19 cellular contexts compared by ENCODE assay signal in genomic region chr5:2223303-2223702, GRCh38.
"Had no signal": no experiment of that assay in that cellular context is flagged by ENCODE, and none has a peak within 500 bp of the region (broad histone marks: within the 10 kb centered on the region; RNA-seq: fewer than 3 reads in every experiment).

No MANE protein-coding gene starts in this region.

- H3K27me3 Mint-ChIP-seq: activated B cell treated with CpG ODN at 0.5 μM for 24 hours had no signal

- H3K9me3 Mint-ChIP-seq: activated B cell treated with CpG ODN at 0.5 μM for 24 hours; T-helper 2 cell treated with Interferon-gamma antibody and Interleukin-4, amounts not matched to agents 5 μg/mL and 100 μg/mL, for 36 hours had no signal

- DNase-seq: activated B cell treated with CpG ODN at 0.5 μM for 24 hours; activated CD4-positive, alpha-beta T cell treated with anti-CD3 and anti-CD28 coated beads for 48 hours; activated CD8-positive, alpha-beta memory T cell treated with anti-CD3 and anti-CD28 coated beads, Interleukin-2, amount 50 U/mL, for 4 hours; activated CD8-positive, alpha-beta T cell treated with anti-CD3 and anti-CD28 coated beads, Interleukin-2, amount 10 ng/mL, durations not matched to agents 7 days and 5 days; activated effector memory CD4-positive, alpha-beta T cell treated with anti-CD3 and anti-CD28 coated beads, Interleukin-2, amount 50 U/mL, for 16 hours; activated T-cell treated with anti-CD3 and anti-CD28 coated beads, Interleukin-2, amount 50 U/mL, for 48 hours; amniotic stem cell; caudate nucleus; colonic mucosa; hippocampal formation; left ventricle myocardium superior; mesendoderm; natural killer cell; stimulated activated CD4-positive, alpha-beta T cell treated with anti-CD3 and anti-CD28 coated beads, Interleukin-4, amount 100 ng/mL, for 24 hours; stimulated activated naive CD4-positive, alpha-beta T cell; tibial artery had no signal

- H3K4me1 ChIP-seq: colonic mucosa, tibial artery had no signal

- H3K27me3 ChIP-seq: colonic mucosa, tibial artery had no signal

- ATAC-seq: activated CD8-positive, alpha-beta T cell treated with anti-CD3 and anti-CD28 coated beads, Interleukin-2, amount 10 ng/mL, durations not matched to agents 7 days and 5 days; left ventricle myocardium superior; natural killer cell had no signal

- H3K4me1 Mint-ChIP-seq: activated B cell treated with CpG ODN at 0.5 μM for 24 hours, natural killer cell had no signal

- H3K4me3 ChIP-seq: colonic mucosa, tibial artery had no signal

- H3K27ac ChIP-seq: colonic mucosa, tibial artery had no signal

- H3K36me3 Mint-ChIP-seq: activated naive CD8-positive, alpha-beta T cell; natural killer cell had no signal

- FAIRE-seq: endometrium had no signal

- H3K4me3 Mint-ChIP-seq: activated B cell treated with CpG ODN at 0.5 μM for 24 hours; activated CD8-positive, alpha-beta T cell treated with anti-CD3 and anti-CD28 coated beads, Interleukin-2, amount 10 ng/mL, durations not matched to agents 7 days and 5 days; activated naive CD8-positive, alpha-beta T cell; natural killer cell; T-helper 2 cell treated with Interferon-gamma antibody and Interleukin-4, amounts not matched to agents 5 μg/mL and 100 μg/mL, for 36 hours had no signal

- H3K9me3 ChIP-seq: colonic mucosa, tibial artery had no signal

- H3K36me3 ChIP-seq: colonic mucosa, tibial artery had no signal

- H3K27ac Mint-ChIP-seq: activated B cell treated with CpG ODN at 0.5 μM for 24 hours; activated CD8-positive, alpha-beta T cell treated with anti-CD3 and anti-CD28 coated beads, Interleukin-2, amount 10 ng/mL, durations not matched to agents 7 days and 5 days; activated naive CD8-positive, alpha-beta T cell; natural killer cell; T-helper 2 cell treated with Interferon-gamma antibody and Interleukin-4, amounts not matched to agents 5 μg/mL and 100 μg/mL, for 36 hours had no signal
